Comparison of ENCODE assay signal across 1 cellular context in genomic region chr10:88827718-88828117, GRCh38.
A peak's percentile ranks its signal among the peaks of the same experiment; 100 is the strongest.
TF ChIP-seq lines count a peak whose summit lies in the region.

No MANE protein-coding gene starts in this region.

TF ChIP-seq in HEK293, 187 proteins besides CTCF, POLR2A, EP300 and RAD21:
- TF ChIP-seq SCRT2 (tag by site-specific recombination; IDR thresholded peaks at IDR 0.05) (peak; percentile 80), ZNF138 (tag by site-specific recombination; IDR thresholded peaks at IDR 0.05; ENCODE audit: borderline replicate concordance) (no peak)
TF ChIP-seq in HEK293: peak in this region for 1.
